ENCODE assay signal across 1 cellular context in the genomic region with DNA sequence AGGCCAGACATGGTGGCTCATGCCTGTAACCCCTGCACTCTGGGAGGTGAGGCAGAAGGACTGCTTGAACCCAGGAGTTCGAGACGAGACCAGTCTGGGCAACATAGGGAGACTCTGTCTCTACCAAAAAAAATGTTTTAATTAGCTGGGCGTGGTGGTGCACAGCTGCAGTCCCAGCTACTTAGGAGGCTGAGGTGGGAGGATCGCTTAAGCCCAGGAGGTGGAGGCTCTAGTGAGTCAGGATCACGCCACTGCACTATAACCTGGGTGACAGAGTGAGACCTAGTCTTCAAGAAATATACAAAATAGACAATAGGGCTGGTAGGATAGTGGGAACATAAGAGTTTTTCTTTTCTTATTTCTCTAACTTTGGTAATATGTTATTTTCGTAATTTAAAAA.
TF ChIP-seq lines count a peak whose summit lies in the region.

No MANE protein-coding gene starts in this region.

TF ChIP-seq in K562, 482 proteins besides CTCF, POLR2A, EP300 and RAD21 (continued from another document):
- TF ChIP-seq, protein P1, sequence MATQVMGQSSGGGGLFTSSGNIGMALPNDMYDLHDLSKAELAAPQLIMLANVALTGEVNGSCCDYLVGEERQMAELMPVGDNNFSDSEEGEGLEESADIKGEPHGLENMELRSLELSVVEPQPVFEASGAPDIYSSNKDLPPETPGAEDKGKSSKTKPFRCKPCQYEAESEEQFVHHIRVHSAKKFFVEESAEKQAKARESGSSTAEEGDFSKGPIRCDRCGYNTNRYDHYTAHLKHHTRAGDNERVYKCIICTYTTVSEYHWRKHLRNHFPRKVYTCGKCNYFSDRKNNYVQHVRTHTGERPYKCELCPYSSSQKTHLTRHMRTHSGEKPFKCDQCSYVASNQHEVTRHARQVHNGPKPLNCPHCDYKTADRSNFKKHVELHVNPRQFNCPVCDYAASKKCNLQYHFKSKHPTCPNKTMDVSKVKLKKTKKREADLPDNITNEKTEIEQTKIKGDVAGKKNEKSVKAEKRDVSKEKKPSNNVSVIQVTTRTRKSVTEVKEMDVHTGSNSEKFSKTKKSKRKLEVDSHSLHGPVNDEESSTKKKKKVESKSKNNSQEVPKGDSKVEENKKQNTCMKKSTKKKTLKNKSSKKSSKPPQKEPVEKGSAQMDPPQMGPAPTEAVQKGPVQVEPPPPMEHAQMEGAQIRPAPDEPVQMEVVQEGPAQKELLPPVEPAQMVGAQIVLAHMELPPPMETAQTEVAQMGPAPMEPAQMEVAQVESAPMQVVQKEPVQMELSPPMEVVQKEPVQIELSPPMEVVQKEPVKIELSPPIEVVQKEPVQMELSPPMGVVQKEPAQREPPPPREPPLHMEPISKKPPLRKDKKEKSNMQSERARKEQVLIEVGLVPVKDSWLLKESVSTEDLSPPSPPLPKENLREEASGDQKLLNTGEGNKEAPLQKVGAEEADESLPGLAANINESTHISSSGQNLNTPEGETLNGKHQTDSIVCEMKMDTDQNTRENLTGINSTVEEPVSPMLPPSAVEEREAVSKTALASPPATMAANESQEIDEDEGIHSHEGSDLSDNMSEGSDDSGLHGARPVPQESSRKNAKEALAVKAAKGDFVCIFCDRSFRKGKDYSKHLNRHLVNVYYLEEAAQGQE (CRISPR knock-in tag; IDR thresholded peaks at IDR 0.05; ENCODE audit: low read depth), result no peak
- TF ChIP-seq JUN (IDR thresholded peaks at IDR 0.05; ENCODE audit: borderline replicate concordance, low read depth, low read length) (no peak), JUN (CRISPR knock-in tag; IDR thresholded peaks at IDR 0.05; ENCODE audit: borderline replicate concordance) (peak; percentile 61; the same call in 1 of the 2 replicates), ATF1 (CRISPR knock-in tag; IDR thresholded peaks at IDR 0.05) (no peak), ATF1 (tag; IDR thresholded peaks at IDR 0.05) (no peak), PRMT5 (CRISPR knock-in tag; IDR thresholded peaks at IDR 0.05) (no peak), SMARCE1 (IDR thresholded peaks at IDR 0.05) (no peak), ZEB2 (IDR thresholded peaks at IDR 0.05) (no peak), IFI16 (CRISPR knock-in tag; IDR thresholded peaks at IDR 0.05) (no peak), FOXP1 (CRISPR knock-in tag; IDR thresholded peaks at IDR 0.05) (0 out of 2 replicates have a peak, but pooled peaks have one; percentile 46), IRF2 (CRISPR knock-in tag; IDR thresholded peaks at IDR 0.05) (no peak), CCNT2 (IDR thresholded peaks at IDR 0.05; ENCODE audit: borderline replicate concordance, extremely low read depth, insufficient read length, low read depth, low read length) (no peak)
- TF ChIP-seq, protein P2, sequence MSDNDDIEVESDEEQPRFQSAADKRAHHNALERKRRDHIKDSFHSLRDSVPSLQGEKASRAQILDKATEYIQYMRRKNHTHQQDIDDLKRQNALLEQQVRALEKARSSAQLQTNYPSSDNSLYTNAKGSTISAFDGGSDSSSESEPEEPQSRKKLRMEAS (CRISPR knock-in tag; IDR thresholded peaks at IDR 0.05), result 0 out of 2 replicates have a peak, but pooled peaks have one; percentile 14
TF ChIP-seq in K562: peak in this region for 3.
